Comparison of ENCODE assay signal across 26 cellular contexts in the genomic region with DNA sequence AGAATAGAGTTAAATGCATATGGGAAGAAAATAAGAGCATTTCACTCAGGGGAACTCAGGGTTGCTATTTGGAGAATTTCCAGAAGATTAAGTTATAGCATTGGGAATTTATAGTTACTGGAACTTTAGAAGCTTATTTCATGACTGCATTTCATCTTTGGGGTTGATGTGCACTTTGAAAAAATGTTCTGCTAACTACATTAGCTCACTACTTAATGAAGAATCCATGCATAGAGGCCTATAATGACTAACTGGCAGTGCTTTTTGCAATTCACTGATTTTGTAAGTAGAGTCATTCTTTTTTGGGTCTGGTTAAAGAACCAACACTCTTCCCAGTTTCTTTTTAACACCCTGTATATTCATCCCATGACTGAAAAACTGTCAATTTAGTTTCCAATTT.
"Had no signal": no experiment of that assay in that cellular context is flagged by ENCODE, and none has a peak within 500 bp of the region (broad histone marks: within the 10 kb centered on the region; RNA-seq: fewer than 3 reads in every experiment).

No MANE protein-coding gene starts in this region.

- H3K27ac Mint-ChIP-seq: activated CD8-positive, alpha-beta T cell treated with anti-CD3 and anti-CD28 coated beads, Interleukin-2, amount 10 ng/mL, durations not matched to agents 7 days and 5 days; activated naive CD8-positive, alpha-beta T cell; activated T-helper 17 cell treated with anti-CD3 and anti-CD28 coated beads, Interleukin-2, amount 50 U/mL, for 72 hours; effector memory CD8-positive, alpha-beta T cell; mesothelial cell of epicardium; natural killer cell had no signal

- DNase-seq: activated CD4-positive, alpha-beta T cell treated with anti-CD3 and anti-CD28 coated beads for 1 hour; activated CD4-positive, alpha-beta T cell treated with anti-CD3 and anti-CD28 coated beads, Interleukin-2, amount 50 U/mL, for 1 hour; activated CD8-positive, alpha-beta T cell treated with anti-CD3 and anti-CD28 coated beads, Interleukin-2, amount 10 ng/mL, durations not matched to agents 7 days and 5 days; activated naive CD4-positive, alpha-beta T cell; adrenal gland; effector memory CD8-positive, alpha-beta T cell; heart right ventricle; islet precursor cell; left ventricle myocardium inferior; natural killer cell; pancreas; sigmoid colon; spleen; stimulated activated CD4-positive, alpha-beta T cell treated with anti-CD3 and anti-CD28 coated beads, Interleukin-4, amount 100 ng/mL, for 1 hour; stimulated activated naive CD4-positive, alpha-beta T cell; T-helper 9 cell; upper lobe of left lung had no signal

- H3K27me3 ChIP-seq: adrenal gland, esophagus muscularis mucosa, gastroesophageal sphincter, heart right ventricle, pancreas, sigmoid colon, spleen, upper lobe of left lung had no signal

- H3K36me3 ChIP-seq: adrenal gland, esophagus muscularis mucosa, gastroesophageal sphincter, heart right ventricle, left ventricle myocardium inferior, pancreas, sigmoid colon, spleen, thoracic aorta, upper lobe of left lung had no signal

- FAIRE-seq: astrocyte, colon, pancreas had no signal

- H3K36me3 Mint-ChIP-seq: activated naive CD8-positive, alpha-beta T cell; mesothelial cell of epicardium had no signal

- H3K4me3 Mint-ChIP-seq: activated CD8-positive, alpha-beta T cell treated with anti-CD3 and anti-CD28 coated beads, Interleukin-2, amount 10 ng/mL, durations not matched to agents 7 days and 5 days; activated naive CD8-positive, alpha-beta T cell; activated T-helper 17 cell treated with anti-CD3 and anti-CD28 coated beads, Interleukin-2, amount 50 U/mL, for 72 hours; central memory CD8-positive, alpha-beta T cell; effector memory CD8-positive, alpha-beta T cell; mesothelial cell of epicardium; natural killer cell had no signal

- H3K27me3 Mint-ChIP-seq: activated naive CD8-positive, alpha-beta T cell; activated T-helper 17 cell treated with anti-CD3 and anti-CD28 coated beads, Interleukin-2, amount 50 U/mL, for 72 hours; central memory CD8-positive, alpha-beta T cell; effector memory CD8-positive, alpha-beta T cell had no signal

- H3K4me1 Mint-ChIP-seq: activated T-helper 17 cell treated with anti-CD3 and anti-CD28 coated beads, Interleukin-2, amount 50 U/mL, for 72 hours; central memory CD8-positive, alpha-beta T cell; natural killer cell had no signal

- ATAC-seq: activated CD8-positive, alpha-beta T cell treated with anti-CD3 and anti-CD28 coated beads, Interleukin-2, amount 10 ng/mL, durations not matched to agents 7 days and 5 days; activated T-helper 17 cell treated with anti-CD3 and anti-CD28 coated beads, Interleukin-2, amount 50 U/mL, for 72 hours; effector memory CD8-positive, alpha-beta T cell; gastroesophageal sphincter; heart right ventricle; natural killer cell; pancreas had no signal

- H3K9me3 ChIP-seq: adrenal gland, esophagus muscularis mucosa, pancreas, sigmoid colon, thoracic aorta, upper lobe of left lung had no signal

- H3K27ac ChIP-seq: adrenal gland, esophagus muscularis mucosa, gastroesophageal sphincter, heart right ventricle, left ventricle myocardium inferior, pancreas, sigmoid colon, spleen, thoracic aorta, upper lobe of left lung had no signal

- H3K4me1 ChIP-seq: adrenal gland, esophagus muscularis mucosa, gastroesophageal sphincter, heart right ventricle, left ventricle myocardium inferior, pancreas, sigmoid colon, spleen, upper lobe of left lung had no signal

- H3K4me3 ChIP-seq: adrenal gland, esophagus muscularis mucosa, gastroesophageal sphincter, heart right ventricle, left ventricle myocardium inferior, pancreas, sigmoid colon, spleen, thoracic aorta, upper lobe of left lung had no signal
